ENCODE assay signal across 22 cellular contexts in genomic region chr2:188297983-188298382, GRCh38. TPM values are rescaled to one million over a fixed set of nuclear protein-coding genes. Genes with fewer than 3 reads are reported as not detected.
"Had no signal": no experiment of that assay in that cellular context is flagged by ENCODE, and none has a peak within 500 bp of the region (broad histone marks: within the 10 kb centered on the region; RNA-seq: fewer than 3 reads in every experiment).

No MANE protein-coding gene starts in this region.

- H3K36me3 ChIP-seq: esophagus muscularis mucosa, gastroesophageal sphincter, thyroid gland had no signal

- FAIRE-seq: kidney, urothelium cell line had no signal

- H3K27ac ChIP-seq: dorsolateral prefrontal cortex, esophagus muscularis mucosa, gastroesophageal sphincter, thyroid gland had no signal

- H3K27me3 ChIP-seq: dorsolateral prefrontal cortex, esophagus muscularis mucosa, gastroesophageal sphincter, thyroid gland had no signal

- DNase-seq: cortex of kidney; dorsolateral prefrontal cortex; effector memory CD4-positive, alpha-beta T cell; foreskin fibroblast; glutamatergic neuron; immature natural killer cell; kidney; left cardiac atrium; left ventricle myocardium superior; mesenchymal stem cell; midbrain; naive B cell; nephron progenitor cell; stimulated activated CD4-positive, alpha-beta T cell treated with anti-CD3 and anti-CD28 coated beads, Interleukin-12 subunit alpha, Interleukin-12 subunit beta, amount 100 ng/mL, for 4 hours; stimulated activated naive CD4-positive, alpha-beta T cell; thyroid gland had no signal

- H3K36me3 Mint-ChIP-seq: naive B cell had no signal

- H3K4me3 Mint-ChIP-seq: immature natural killer cell, naive B cell, nephron progenitor cell, type B pancreatic cell had no signal

- H3K9me3 Mint-ChIP-seq: nephron progenitor cell had no signal

- ATAC-seq: gastroesophageal sphincter, left cardiac atrium, left ventricle myocardium superior, sciatic nerve had no signal

- H3K4me1 Mint-ChIP-seq: immature natural killer cell, naive B cell had no signal

- H3K27me3 Mint-ChIP-seq: type B pancreatic cell had no signal

- H3K9me3 ChIP-seq: esophagus muscularis mucosa, gastroesophageal sphincter, thyroid gland had no signal

- H3K27ac Mint-ChIP-seq: immature natural killer cell, naive B cell, nephron progenitor cell had no signal

- H3K4me3 ChIP-seq: dorsolateral prefrontal cortex, esophagus muscularis mucosa, gastroesophageal sphincter, lung, thyroid gland had no signal

RNA-seq across cellular contexts. Expression of gene GULP1, which starts 6.3 kb away (rescaled TPM):
- polyA plus RNA-seq: immature natural killer cell had no signal
